8 cellular contexts compared by ENCODE assay signal in the genomic region with DNA sequence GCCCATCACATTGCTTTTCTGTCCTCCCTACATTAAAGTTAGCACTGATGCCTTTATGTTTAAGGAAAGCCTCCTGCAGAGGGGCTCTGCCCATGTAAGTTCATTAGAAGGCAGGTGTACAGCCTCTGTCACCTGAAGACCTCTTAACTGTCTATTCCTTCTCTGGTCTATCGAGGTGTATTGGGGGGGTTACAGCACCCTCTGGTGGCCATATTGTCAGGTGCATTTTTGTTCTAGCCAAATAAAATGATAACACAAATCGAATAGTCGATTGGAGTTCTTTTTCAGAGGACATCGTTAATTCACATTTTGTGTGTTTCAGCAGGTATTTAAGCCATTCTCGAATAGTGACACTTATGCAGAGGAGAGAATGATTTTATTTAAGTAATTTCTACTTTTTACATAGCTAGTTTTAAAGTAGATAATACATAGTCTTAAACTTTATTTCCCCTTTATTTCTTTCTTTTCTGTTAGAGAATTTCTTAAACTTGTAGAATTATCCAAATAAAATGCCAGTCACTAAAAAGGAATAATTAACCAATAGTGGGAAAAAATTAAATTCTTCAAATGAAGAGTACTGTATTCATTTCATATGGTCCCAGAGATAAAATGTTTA.
DNase-seq lines count a peak whose midpoint lies in the region; ATAC-seq, FAIRE-seq and TF ChIP-seq lines count a peak whose summit lies in the region.

No MANE protein-coding gene starts in this region.

- 17 to 22% methylated on average over 5 of the region's 5 CpGs for WGBS in GM23248 (ENCODE audit: low coverage in 1 of 2, low lambda C conversion rate in 2 of 2, missing lambda C conversion rate in 2 of 2), 2 experiments
- 69% methylated on average over 5 of the region's 5 CpGs; no CpG with 5 or more reads in 1 of the 2 experiments for WGBS in H1 (ENCODE audit: extremely low coverage in 1 of 2, insufficient coverage in 1 of 2, insufficient read length in 1 of 2, insufficient replicate concordance in 2 of 2, low coverage in 1 of 2, low lambda C conversion rate in 2 of 2, missing lambda C conversion rate in 1 of 2), 2 experiments

- no peak for TF ChIP-seq POLR2A in H1 (IDR thresholded peaks at IDR 0.05; ENCODE audit: control extremely low read depth in 1 of 2, low read depth in 2 of 2, low read length in 2 of 2)

- H3K4me3 Mint-ChIP-seq in activated CD4-positive, alpha-beta memory T cell treated with anti-CD3 and anti-CD28 coated beads for 36 hours: no peak overlapping the region
- no peak overlapping the region for H3K4me3 Mint-ChIP-seq in nephron progenitor cell

- TF ChIP-seq CTCF in H1 (IDR thresholded peaks at IDR 0.05; ENCODE audit: control extremely low read depth in 1 of 3, insufficient read depth in 1 of 3, low read depth in 1 of 3, low read length in 3 of 3): peak in 2 of 3 experiments; percentile 76 to 87; a peak in 3 of 4 replicates
- TF ChIP-seq CTCF in nephron progenitor cell (IDR thresholded peaks at IDR 0.05): peak; percentile 92
- TF ChIP-seq CTCF in tibial artery (IDR thresholded peaks at IDR 0.05): peak; percentile 47 to 72

- no peak overlapping the region for H3K56ac ChIP-seq in H1 (replicated peaks; ENCODE audit: insufficient read length, low read depth, low read length)

- no peak overlapping the region for H3K27ac Mint-ChIP-seq in activated CD4-positive, alpha-beta memory T cell treated with anti-CD3 and anti-CD28 coated beads for 36 hours
- H3K27ac Mint-ChIP-seq in nephron progenitor cell: no peak overlapping the region

- H3K18ac ChIP-seq in H1 (ENCODE audit: extremely low read depth, low read length): no peak overlapping the region

- no peak overlapping the region for H2BK5ac ChIP-seq in H1 (ENCODE audit: low read depth, low read length)

- H3K27me3 ChIP-seq in GM23248 (replicated peaks; ENCODE audit: insufficient read depth) (no peaks in the 10 kb centered on the region), H1 (replicated peaks in 1 of 4; ENCODE audit: control insufficient read depth in 3 of 4, extremely low read depth in 1 of 4, insufficient read depth in 3 of 4, low read length in 3 of 4) (no peaks in the 10 kb centered on the region), tibial artery (peaks cover 0 to 7% of the 10 kb centered on the region in 2 donors)

- no peaks in the 10 kb centered on the region for H3K9me2 ChIP-seq in GM23248 (ENCODE audit: insufficient read depth)

- H3F3A ChIP-seq in GM23248 (ENCODE audit: insufficient read depth): no peaks in the 10 kb centered on the region

- H3K4ac ChIP-seq in H1 (replicated peaks; ENCODE audit: insufficient read length, low read depth, low read length): no peak overlapping the region

- no peaks in the 10 kb centered on the region for H3K23me2 ChIP-seq in H1 (ENCODE audit: low read depth, low read length)

- intact Hi-C loops in activated CD4-positive, alpha-beta memory T cell treated with anti-CD3 and anti-CD28 coated beads for 36 hours (cut with micrococcal nuclease): loop anchor here (1.0 to 5.0 kb wide), 4 partner anchors 44 to 298 kb away; no protein-coding TSS in a partner anchor
- intact Hi-C loops in tibial artery (cut with DNase I; ENCODE audit: low total_unique reads): no loop called here

- peaks cover 6% of the 10 kb centered on the region for H3K79me1 ChIP-seq in H1 (ENCODE audit: low read depth, low read length)

- H3K9ac ChIP-seq in GM23248 (no peak overlapping the region), H1 (replicated peaks in 1 of 4; ENCODE audit: extremely low read depth in 1 of 4, low read depth in 3 of 4, low read length in 3 of 4) (no peak overlapping the region)

- no peak for ATAC-seq in HG03520 (IDR thresholded peaks at IDR 0.05; ENCODE audit: unreplicated experiment)

- no peaks in the 10 kb centered on the region for H3K36me3 Mint-ChIP-seq in activated CD4-positive, alpha-beta memory T cell treated with anti-CD3 and anti-CD28 coated beads for 36 hours
- H3K36me3 Mint-ChIP-seq in nephron progenitor cell (ENCODE audit: low read depth): no peaks in the 10 kb centered on the region

- H4K91ac ChIP-seq in H1 (replicated peaks; ENCODE audit: insufficient read length, low read length): no peak overlapping the region

- POLR2A ChIA-PET in activated CD4-positive, alpha-beta memory T cell treated with anti-CD3 and anti-CD28 coated beads for 36 hours (lab: Charles Lee): no interaction called here
- POLR2A ChIA-PET in H1 (lab: Charles Lee; ENCODE audit: partially characterized antibody): interaction anchor here (1.6 kb wide), 1 partner anchor 136 kb away, joined by 4 read pairs; no protein-coding TSS in a partner anchor

- DNase-seq in AG20443 (ENCODE audit: low spot score) (peak; percentile 61), GM23248 (peak; percentile 55), NCI-H345 treated with DMSO at 0.1 percent for 48 hours (lab: John Stamatoyannopoulos, UW; ENCODE audit: unreplicated experiment) (peak; percentile 63), H1 (ENCODE audit: low read depth in 1 of 2, low spot score in 2 of 2) (peak in 1 of 2 experiments; percentile 82), nephron progenitor cell (peak; percentile 70), tibial artery (peak in 1 of 2 donors; percentile 34)
- peak; percentile 71 for DNase-seq in activated CD4-positive, alpha-beta memory T cell treated with anti-CD3 and anti-CD28 coated beads for 36 hours

- H4K8ac ChIP-seq in H1 (ENCODE audit: extremely low read depth, insufficient read depth, low read length): no peak overlapping the region

- H3K27ac ChIP-seq in GM23248 (no peak overlapping the region), H1 (ENCODE audit: low read depth, low read length) (no peak overlapping the region), tibial artery (no peak overlapping the region)

- H4K20me1 ChIP-seq in GM23248 (ENCODE audit: insufficient read depth) (no peaks in the 10 kb centered on the region), H1 (replicated peaks in 1 of 2; ENCODE audit: control insufficient read depth in 1 of 2, insufficient read depth in 2 of 2, low read length in 2 of 2) (peaks cover 0 to 6% of the 10 kb centered on the region in 2 experiments)

- H3K27me3 Mint-ChIP-seq in activated CD4-positive, alpha-beta memory T cell treated with anti-CD3 and anti-CD28 coated beads for 36 hours: peaks cover 2% of the 10 kb centered on the region
- no peaks in the 10 kb centered on the region for H3K27me3 Mint-ChIP-seq in nephron progenitor cell (ENCODE audit: low read depth, poor library complexity)

- no peaks in the 10 kb centered on the region for H3K9me3 ChIP-seq in GM23248 (ENCODE audit: low read depth)
- no peaks in the 10 kb centered on the region; a peak in 1 of 4 replicates for H3K9me3 ChIP-seq in H1 (ENCODE audit: insufficient read depth in 2 of 2, low read depth in 1 of 2, low read length in 1 of 2)
- no peaks in the 10 kb centered on the region for H3K9me3 ChIP-seq in tibial artery

- H2BK120ac ChIP-seq in H1 (replicated peaks; ENCODE audit: low read depth, low read length): no peak overlapping the region

- H2AFZ ChIP-seq in GM23248 (no peak overlapping the region), H1 (ENCODE audit: low read length) (no peak overlapping the region)

- H3K9me3 Mint-ChIP-seq in activated CD4-positive, alpha-beta memory T cell treated with anti-CD3 and anti-CD28 coated beads for 36 hours: no peaks in the 10 kb centered on the region
- H3K9me3 Mint-ChIP-seq in nephron progenitor cell: no peaks in the 10 kb centered on the region

- H2BK15ac ChIP-seq in H1 (ENCODE audit: low read length): no peak overlapping the region

- H3K4me3 ChIP-seq in GM23248: no peak overlapping the region
- H3K4me3 ChIP-seq in H1 (ENCODE audit: extremely low read depth in 1 of 4, insufficient read depth in 2 of 4, low read depth in 3 of 4, low read length in 4 of 4): no peak overlapping the region
- no peak overlapping the region for H3K4me3 ChIP-seq in tibial artery

- H3K23ac ChIP-seq in H1 (ENCODE audit: insufficient read length): no peak overlapping the region

- CTCF ChIA-PET in activated CD4-positive, alpha-beta memory T cell treated with anti-CD3 and anti-CD28 coated beads for 36 hours (lab: Charles Lee): interaction anchor here (0.6 to 2.2 kb wide), 28 partner anchors 8 to 1465 kb away, joined by 3 to 24 read pairs (median 4); no protein-coding TSS in a partner anchor
- CTCF ChIA-PET in H1 (lab: Charles Lee; ENCODE audit: partially characterized antibody): interaction anchor here (0.6 to 9.4 kb wide), 38 partner anchors 12 to 1027 kb away, joined by 3 to 103 read pairs (median 4); partner anchors contain the start of gene NEDD4L

- in situ Hi-C loops in GM23248 (cut with MboI): no loop called here

- H3K4me1 Mint-ChIP-seq in activated CD4-positive, alpha-beta memory T cell treated with anti-CD3 and anti-CD28 coated beads for 36 hours (ENCODE audit: low read depth): no peaks in the 10 kb centered on the region
- peaks cover 28% of the 10 kb centered on the region for H3K4me1 Mint-ChIP-seq in nephron progenitor cell

- no peak overlapping the region for H3K4me2 ChIP-seq in GM23248 (ENCODE audit: unreplicated experiment)
- H3K4me2 ChIP-seq in H1 (ENCODE audit: insufficient read depth in 1 of 2, low read depth in 2 of 2, low read length in 2 of 2): no peak overlapping the region

- H3K36me3 ChIP-seq in GM23248 (ENCODE audit: low read depth): no peaks in the 10 kb centered on the region
- H3K36me3 ChIP-seq in H1 (ENCODE audit: control insufficient read depth in 2 of 4, insufficient read depth in 4 of 4, low read length in 3 of 4): no peaks in the 10 kb centered on the region
- no peaks in the 10 kb centered on the region for H3K36me3 ChIP-seq in tibial artery

- no peak overlapping the region for H4K5ac ChIP-seq in H1 (ENCODE audit: insufficient read length, low read depth, low read length)

- peak; percentile 95 for FAIRE-seq in H1 (lab: Jason Lieb, UNC)

- H3K14ac ChIP-seq in H1 (ENCODE audit: insufficient read length): no peak overlapping the region

- TF ChIP-seq EP300 in H1 (IDR thresholded peaks at IDR 0.05; ENCODE audit: borderline replicate concordance in 1 of 2, low read depth in 2 of 2, low read length in 2 of 2): no peak

- H3K4me1 ChIP-seq in GM23248 (ENCODE audit: insufficient read depth): peaks cover 17% of the 10 kb centered on the region
- H3K4me1 ChIP-seq in H1 (replicated peaks in 1 of 4; ENCODE audit: control insufficient read depth in 3 of 4, insufficient read depth in 4 of 4, low read length in 3 of 4): peaks cover 0 to 17% (median 7%) of the 10 kb centered on the region in 4 experiments; a peak in 4 of 7 replicates
- H3K4me1 ChIP-seq in tibial artery: no peaks in the 10 kb centered on the region

- no peaks in the 10 kb centered on the region for H3K79me2 ChIP-seq in GM23248 (ENCODE audit: insufficient read depth)
- H3K79me2 ChIP-seq in H1 (ENCODE audit: control insufficient read depth in 1 of 2, insufficient read depth in 2 of 2, low read length in 2 of 2): peaks cover under 1 to 31% of the 10 kb centered on the region in 2 experiments; a peak in 2 of 4 replicates

- TF ChIP-seq RAD21 in H1 (IDR thresholded peaks at IDR 0.05 in 1 of 2, conservative IDR thresholded peaks at IDR 0.05 in 1 of 2; ENCODE audit: low read depth in 2 of 2, low read length in 2 of 2): peak; percentile 74 to 83

- no peak overlapping the region for H2BK12ac ChIP-seq in H1 (ENCODE audit: low read depth, low read length)

- no peak overlapping the region for H2AK5ac ChIP-seq in H1 (ENCODE audit: low read depth, low read length)

- no peak overlapping the region for H2BK20ac ChIP-seq in H1 (ENCODE audit: low read length)

TF ChIP-seq in H1, 55 proteins besides CTCF, POLR2A, EP300 and RAD21:
- TF ChIP-seq TBP (IDR thresholded peaks at IDR 0.05; ENCODE audit: low read depth, low read length) (no peak), TAF1 (IDR thresholded peaks at IDR 0.05; ENCODE audit: low read depth, low read length) (no peak)
